ENCODE assay signal across 23 cellular contexts in genomic region chr16:11283820-11284248, GRCh38. TPM values are rescaled to one million over a fixed set of nuclear protein-coding genes. Genes with fewer than 3 reads are reported as not detected.
DNase-seq lines count a peak whose midpoint lies in the region; TF ChIP-seq lines count a peak whose summit lies in the region.
"Had no signal": no experiment of that assay in that cellular context is flagged by ENCODE, and none has a peak within 500 bp of the region (broad histone marks: within the 10 kb centered on the region; RNA-seq: fewer than 3 reads in every experiment).

No MANE protein-coding gene starts in this region.

- H3K9me2 ChIP-seq in SK-N-SH: no peaks in the 10 kb centered on the region

- no peak overlapping the region for H3K4me2 ChIP-seq in SK-N-SH

- TF ChIP-seq POLR2A in suprapubic skin (IDR thresholded peaks at IDR 0.05): no peak

- H3K4me3 Mint-ChIP-seq in immature natural killer cell: no peak overlapping the region
- H3K4me3 Mint-ChIP-seq: activated naive CD8-positive, alpha-beta T cell treated with anti-CD3 and anti-CD28 coated beads for 36 hours; activated T-helper 17 cell treated with anti-CD3 and anti-CD28 coated beads, Interleukin-2, amount 50 U/mL, for 72 hours; CD4-positive, alpha-beta T cell had no signal

- H4K20me1 ChIP-seq in SK-N-SH (ENCODE audit: insufficient read depth): no peaks in the 10 kb centered on the region

- no peak overlapping the region for H3K9ac ChIP-seq in SK-N-SH

- peak; percentile 10 for DNase-seq in ACHN
- DNase-seq in ELR (ENCODE audit: low read depth): peak; percentile 6
- no peak for DNase-seq in SK-N-SH
- peak; percentile 76 for DNase-seq in fibroblast of villous mesenchyme (ENCODE audit: low read depth)
- no peak for DNase-seq in immature natural killer cell
- DNase-seq in suprapubic skin (ENCODE audit: low spot score in 2 of 2): no peak
- no peak for DNase-seq in DMS 273 treated with DMSO at 0.1 percent for 48 hours (lab: John Stamatoyannopoulos, UW)
- no peak for DNase-seq in NCI-H2171 (lab: John Stamatoyannopoulos, UW)
- DNase-seq: activated CD4-positive, CD25-positive, alpha-beta regulatory T cell treated with anti-CD3 and anti-CD28 coated beads, Interleukin-2, amount 50 U/mL, for 72 hours; activated naive CD8-positive, alpha-beta T cell treated with anti-CD3 and anti-CD28 coated beads for 36 hours; brain microvascular endothelial cell; CD4-positive, alpha-beta T cell; dermis blood vessel endothelial cell; NCI-H146; NCI-H82; nucleus accumbens; T-helper 9 cell had no signal

- no peak overlapping the region for H2AFZ ChIP-seq in SK-N-SH (ENCODE audit: low read depth)

- in situ Hi-C loops in ACHN (cut with HindIII; ENCODE audit: low pct_ligation_motif_present, low pct_unique_long_range_greater_than_20kb, low sequenced_read_pairs): no loop called here

- H3K36me3 Mint-ChIP-seq in immature natural killer cell: no peaks in the 10 kb centered on the region
- H3K36me3 Mint-ChIP-seq: activated naive CD8-positive, alpha-beta T cell treated with anti-CD3 and anti-CD28 coated beads for 36 hours had no signal

- H3K36me3 ChIP-seq in SK-N-SH (replicated peaks in 1 of 2; ENCODE audit: control insufficient read depth in 1 of 2, insufficient read depth in 2 of 2, low read length in 1 of 2) (no peaks in the 10 kb centered on the region), suprapubic skin (no peaks in the 10 kb centered on the region)
- H3K36me3 ChIP-seq: brain microvascular endothelial cell had no signal

- no peak overlapping the region for H3K4me3 ChIP-seq in SK-N-SH (ENCODE audit: low read depth in 2 of 2, low read length in 1 of 2)
- no peak overlapping the region for H3K4me3 ChIP-seq in fibroblast of villous mesenchyme (ENCODE audit: low read depth, low read length)
- H3K4me3 ChIP-seq in suprapubic skin: no peak overlapping the region

- CTCF ChIA-PET in SK-N-SH (lab: Yijun Ruan, JAX): interaction anchor here (1.1 to 1.9 kb wide), 3 partner anchors 10 to 65 kb away, joined by 3 to 7 read pairs (median 4); partner anchors contain the start of gene PRM3

- 78% methylated on average over 4 of the region's 4 CpGs for WGBS in SK-N-SH (ENCODE audit: low lambda C conversion rate)
- 62% methylated on average over 4 of the region's 4 CpGs for WGBS in suprapubic skin

- peaks cover 7 to 18% (median 17%) of the 10 kb centered on the region in 3 donors for H3K27me3 Mint-ChIP-seq in immature natural killer cell (ENCODE audit: low read depth in 3 of 3)
- H3K27me3 Mint-ChIP-seq: activated naive CD8-positive, alpha-beta T cell treated with anti-CD3 and anti-CD28 coated beads for 36 hours; activated T-helper 17 cell treated with anti-CD3 and anti-CD28 coated beads, Interleukin-2, amount 50 U/mL, for 72 hours; CD4-positive, alpha-beta T cell had no signal

- H3F3A ChIP-seq in SK-N-SH (replicated peaks; ENCODE audit: insufficient read depth): no peaks in the 10 kb centered on the region

- H3K79me2 ChIP-seq in SK-N-SH (ENCODE audit: insufficient read depth): no peaks in the 10 kb centered on the region

- H3K9me3 ChIP-seq in SK-N-SH (no peaks in the 10 kb centered on the region), suprapubic skin (no peaks in the 10 kb centered on the region)

- no peak for TF ChIP-seq EP300 in SK-N-SH (IDR thresholded peaks at IDR 0.05; ENCODE audit: borderline replicate concordance in 1 of 2, low read depth in 1 of 2, low read length in 1 of 2)
- no peak for TF ChIP-seq EP300 in suprapubic skin (IDR thresholded peaks at IDR 0.05)

- TF ChIP-seq RAD21 in SK-N-SH (IDR thresholded peaks at IDR 0.05; ENCODE audit: low read length): no peak

- no peak overlapping the region for H3K27ac Mint-ChIP-seq in immature natural killer cell
- H3K27ac Mint-ChIP-seq: activated T-helper 17 cell treated with anti-CD3 and anti-CD28 coated beads, Interleukin-2, amount 50 U/mL, for 72 hours; CD4-positive, alpha-beta T cell had no signal

- H3K4me1 ChIP-seq in SK-N-SH (ENCODE audit: control insufficient read depth in 1 of 2, insufficient read depth in 2 of 2, low read depth in 1 of 2, low read length in 1 of 2) (no peaks in the 10 kb centered on the region; a peak in 1 of 4 replicates), suprapubic skin (no peaks in the 10 kb centered on the region)

- POLR2A ChIA-PET in SK-N-SH (lab: Yijun Ruan, JAX): no interaction called here

- no peaks in the 10 kb centered on the region; the same call in 1 of the 2 replicates for H3K27me3 ChIP-seq in SK-N-SH (ENCODE audit: insufficient read depth)
- no peaks in the 10 kb centered on the region for H3K27me3 ChIP-seq in suprapubic skin
- H3K27me3 ChIP-seq: brain microvascular endothelial cell had no signal

- H3K4me1 Mint-ChIP-seq in immature natural killer cell: no peaks in the 10 kb centered on the region

- H3K9me3 Mint-ChIP-seq in immature natural killer cell: no peaks in the 10 kb centered on the region
- H3K9me3 Mint-ChIP-seq: activated naive CD8-positive, alpha-beta T cell treated with anti-CD3 and anti-CD28 coated beads for 36 hours; activated T-helper 17 cell treated with anti-CD3 and anti-CD28 coated beads, Interleukin-2, amount 50 U/mL, for 72 hours; CD4-positive, alpha-beta T cell had no signal

- no peak overlapping the region for H3K27ac ChIP-seq in SK-N-SH (ENCODE audit: low read depth in 2 of 2, low read length in 1 of 2)
- H3K27ac ChIP-seq in suprapubic skin: no peak overlapping the region
- H3K27ac ChIP-seq: brain microvascular endothelial cell had no signal

- TF ChIP-seq CTCF in SK-N-SH (IDR thresholded peaks at IDR 0.05) (no peak), fibroblast of villous mesenchyme (IDR thresholded peaks at IDR 0.05; ENCODE audit: insufficient read depth, low read depth, low read length) (peak; percentile 34), suprapubic skin (IDR thresholded peaks at IDR 0.05) (no peak)

TF ChIP-seq in SK-N-SH, 30 proteins besides CTCF, POLR2A, EP300 and RAD21:
- no peak for TF ChIP-seq NRF1 (IDR thresholded peaks at IDR 0.05; ENCODE audit: low read depth, low read length)
- TF ChIP-seq, protein P1, sequence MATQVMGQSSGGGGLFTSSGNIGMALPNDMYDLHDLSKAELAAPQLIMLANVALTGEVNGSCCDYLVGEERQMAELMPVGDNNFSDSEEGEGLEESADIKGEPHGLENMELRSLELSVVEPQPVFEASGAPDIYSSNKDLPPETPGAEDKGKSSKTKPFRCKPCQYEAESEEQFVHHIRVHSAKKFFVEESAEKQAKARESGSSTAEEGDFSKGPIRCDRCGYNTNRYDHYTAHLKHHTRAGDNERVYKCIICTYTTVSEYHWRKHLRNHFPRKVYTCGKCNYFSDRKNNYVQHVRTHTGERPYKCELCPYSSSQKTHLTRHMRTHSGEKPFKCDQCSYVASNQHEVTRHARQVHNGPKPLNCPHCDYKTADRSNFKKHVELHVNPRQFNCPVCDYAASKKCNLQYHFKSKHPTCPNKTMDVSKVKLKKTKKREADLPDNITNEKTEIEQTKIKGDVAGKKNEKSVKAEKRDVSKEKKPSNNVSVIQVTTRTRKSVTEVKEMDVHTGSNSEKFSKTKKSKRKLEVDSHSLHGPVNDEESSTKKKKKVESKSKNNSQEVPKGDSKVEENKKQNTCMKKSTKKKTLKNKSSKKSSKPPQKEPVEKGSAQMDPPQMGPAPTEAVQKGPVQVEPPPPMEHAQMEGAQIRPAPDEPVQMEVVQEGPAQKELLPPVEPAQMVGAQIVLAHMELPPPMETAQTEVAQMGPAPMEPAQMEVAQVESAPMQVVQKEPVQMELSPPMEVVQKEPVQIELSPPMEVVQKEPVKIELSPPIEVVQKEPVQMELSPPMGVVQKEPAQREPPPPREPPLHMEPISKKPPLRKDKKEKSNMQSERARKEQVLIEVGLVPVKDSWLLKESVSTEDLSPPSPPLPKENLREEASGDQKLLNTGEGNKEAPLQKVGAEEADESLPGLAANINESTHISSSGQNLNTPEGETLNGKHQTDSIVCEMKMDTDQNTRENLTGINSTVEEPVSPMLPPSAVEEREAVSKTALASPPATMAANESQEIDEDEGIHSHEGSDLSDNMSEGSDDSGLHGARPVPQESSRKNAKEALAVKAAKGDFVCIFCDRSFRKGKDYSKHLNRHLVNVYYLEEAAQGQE (IDR thresholded peaks at IDR 0.05; ENCODE audit: low read depth, low read length): peak; percentile 79
TF ChIP-seq in SK-N-SH: peak in this region for 1.

RNA-seq across cellular contexts. Expression of gene PRM1, which starts 2.7 kb away (rescaled TPM):
- polyA plus RNA-seq in SK-N-SH (2012; rRNA removed) (not detected in 2 replicates), immature natural killer cell (not detected)
- not detected in 2 replicates for polyA plus RNA-seq in SK-N-SH (2012; cell fraction: cytosol; rRNA removed)
- not detected in 2 replicates for polyA plus RNA-seq in SK-N-SH (2012; cell fraction: nucleus; rRNA removed)
- total RNA-seq in fibroblast of villous mesenchyme (not detected in 2 replicates), suprapubic skin (not detected)
- total RNA-seq: A673; activated naive CD8-positive, alpha-beta T cell treated with anti-CD3 and anti-CD28 coated beads for 36 hours; activated T-helper 17 cell treated with anti-CD3 and anti-CD28 coated beads, Interleukin-2, amount 50 U/mL, for 72 hours; CD4-positive, alpha-beta T cell; dermis blood vessel endothelial cell; glomerular endothelial cell; liver; renal cortical epithelial cell; temporal lobe had no signal
- polyA plus RNA-seq: liver had no signal

RNA-seq across cellular contexts. Expression of gene PRM2, which starts 7.6 kb away (rescaled TPM):
- polyA plus RNA-seq in SK-N-SH (2012; rRNA removed) (not detected in 2 replicates), immature natural killer cell (not detected)
- not detected in 2 replicates for polyA plus RNA-seq in SK-N-SH (2012; cell fraction: cytosol; rRNA removed)
- polyA plus RNA-seq in SK-N-SH (2012; cell fraction: nucleus; rRNA removed): not detected in 2 replicates
- total RNA-seq in fibroblast of villous mesenchyme (not detected in 2 replicates), suprapubic skin (not detected)
- total RNA-seq: A673; activated naive CD8-positive, alpha-beta T cell treated with anti-CD3 and anti-CD28 coated beads for 36 hours; activated T-helper 17 cell treated with anti-CD3 and anti-CD28 coated beads, Interleukin-2, amount 50 U/mL, for 72 hours; CD4-positive, alpha-beta T cell; dermis blood vessel endothelial cell; glomerular endothelial cell; liver; renal cortical epithelial cell; temporal lobe had no signal
- polyA plus RNA-seq: liver had no signal

RNA-seq across cellular contexts. Expression of gene PRM3, which starts 10.4 kb away (rescaled TPM):
- not detected in 2 replicates for polyA plus RNA-seq in SK-N-SH (2012; rRNA removed)
- not detected in 2 replicates for polyA plus RNA-seq in SK-N-SH (2012; cell fraction: cytosol; rRNA removed)
- not detected in 2 replicates for polyA plus RNA-seq in SK-N-SH (2012; cell fraction: nucleus; rRNA removed)
- not detected in 2 replicates for total RNA-seq in fibroblast of villous mesenchyme
- polyA plus RNA-seq in immature natural killer cell: not detected
- total RNA-seq in suprapubic skin: not detected
- total RNA-seq: A673; activated naive CD8-positive, alpha-beta T cell treated with anti-CD3 and anti-CD28 coated beads for 36 hours; activated T-helper 17 cell treated with anti-CD3 and anti-CD28 coated beads, Interleukin-2, amount 50 U/mL, for 72 hours; CD4-positive, alpha-beta T cell; dermis blood vessel endothelial cell; glomerular endothelial cell; liver; renal cortical epithelial cell; temporal lobe had no signal
- polyA plus RNA-seq: liver had no signal

RNA-seq across cellular contexts. Expression of gene TNP2, which starts 14.7 kb away (rescaled TPM):
- not detected in 2 replicates for polyA plus RNA-seq in SK-N-SH (2012; rRNA removed)
- not detected in 2 replicates for polyA plus RNA-seq in SK-N-SH (2012; cell fraction: cytosol; rRNA removed)
- polyA plus RNA-seq in SK-N-SH (2012; cell fraction: nucleus; rRNA removed): not detected in 2 replicates
- not detected in 2 replicates for total RNA-seq in fibroblast of villous mesenchyme
- polyA plus RNA-seq in immature natural killer cell: not detected
- not detected for total RNA-seq in suprapubic skin
- total RNA-seq: A673; activated naive CD8-positive, alpha-beta T cell treated with anti-CD3 and anti-CD28 coated beads for 36 hours; activated T-helper 17 cell treated with anti-CD3 and anti-CD28 coated beads, Interleukin-2, amount 50 U/mL, for 72 hours; CD4-positive, alpha-beta T cell; dermis blood vessel endothelial cell; glomerular endothelial cell; liver; renal cortical epithelial cell; temporal lobe had no signal
- polyA plus RNA-seq: liver had no signal

RNA-seq across cellular contexts. Expression of gene SOCS1, which starts 27.8 kb away (rescaled TPM):
- polyA plus RNA-seq in SK-N-SH (2012; rRNA removed) (6.3 and 8.6 TPM in 2 replicates), immature natural killer cell (10 to 100 TPM; 14.0 to 24.4 (median 14.5) TPM)
- polyA plus RNA-seq in SK-N-SH (2012; cell fraction: cytosol; rRNA removed): 4.7 and 6.1 TPM in 2 replicates
- 28.4 and 39.6 TPM in 2 replicates for polyA plus RNA-seq in SK-N-SH (2012; cell fraction: nucleus; rRNA removed)
- total RNA-seq in fibroblast of villous mesenchyme (18.4 and 29.4 TPM in 2 replicates), suprapubic skin (10 to 100 TPM in 1 of 4 donors, 1 to 10 TPM in 3; 3.9 to 15.4 (median 7.5) TPM)

Comparison
In these comparisons a context has a peak if more than half of its experiments do, and no peak if none do; other contexts are left out.
1. DNase-seq: peak in ACHN (single experiment), ELR (single experiment) and fibroblast of villous mesenchyme (single experiment); none in SK-N-SH (single experiment), immature natural killer cell (0 of 3), suprapubic skin (0 of 2), DMS 273 treated with DMSO at 0.1 percent for 48 hours (single experiment) and NCI-H2171 (single experiment).